17 cellular contexts compared by ENCODE assay signal in genomic region chr19:41926861-41927809, GRCh38. TPM values are rescaled to one million over a fixed set of nuclear protein-coding genes. Genes with fewer than 3 reads are reported as not detected.
DNase-seq lines count a peak whose midpoint lies in the region; ATAC-seq and TF ChIP-seq lines count a peak whose summit lies in the region.
"Had no signal": no experiment of that assay in that cellular context is flagged by ENCODE, and none has a peak within 500 bp of the region (broad histone marks: within the 10 kb centered on the region; RNA-seq: fewer than 3 reads in every experiment).

No MANE protein-coding gene starts in this region.

- TF ChIP-seq CTCF in DND-41 (IDR thresholded peaks at IDR 0.05; ENCODE audit: borderline replicate concordance, extremely low read depth, low read length, poor library complexity, severe bottlenecking) (no peak), colonic mucosa (IDR thresholded peaks at IDR 0.05) (no peak), endodermal cell (conservative IDR thresholded peaks at IDR 0.05) (no peak)

- H3K36me3 Mint-ChIP-seq in endodermal cell (ENCODE audit: low read depth): no peaks in the 10 kb centered on the region
- H3K36me3 Mint-ChIP-seq: activated naive CD4-positive, alpha-beta T cell treated with anti-CD3 and anti-CD28 coated beads, Interleukin-2, amount 50 U/mL, for 72 hours had no signal

- peaks cover 6% of the 10 kb centered on the region for H3K79me2 ChIP-seq in DND-41 (ENCODE audit: insufficient read depth, low read length)

- in situ Hi-C loops in ACHN (cut with HindIII; ENCODE audit: low pct_ligation_motif_present, low pct_unique_long_range_greater_than_20kb, low sequenced_read_pairs): no loop called here

- H3K27me3 ChIP-seq in DND-41 (ENCODE audit: insufficient read depth, low read length, poor library complexity): no peaks in the 10 kb centered on the region
- H3K27me3 ChIP-seq in HUES6 (ENCODE audit: control insufficient read depth, insufficient read depth, low read length): peaks cover 95% of the 10 kb centered on the region
- peaks cover 26% of the 10 kb centered on the region for H3K27me3 ChIP-seq in colonic mucosa
- peaks cover 97% of the 10 kb centered on the region for H3K27me3 ChIP-seq in endodermal cell (ENCODE audit: control insufficient read depth, insufficient read depth, low read length, poor library complexity, severe bottlenecking)

- ATAC-seq in DND-41 (ENCODE audit: insufficient read depth, low read depth): no peak
- ATAC-seq: sciatic nerve had no signal

- intact Hi-C loops in colonic mucosa (cut with DNase I): no loop called here

- no peak for DNase-seq in DND-41
- no peak for DNase-seq in colonic mucosa
- DNase-seq in retina: peak; percentile 26
- DNase-seq in NCI-H345 (lab: John Stamatoyannopoulos, UW): no peak
- DNase-seq in endodermal cell: no peak
- no peak for DNase-seq in ACHN
- DNase-seq: activated CD8-positive, alpha-beta T cell treated with anti-CD3 and anti-CD28 coated beads, Interleukin-2, amount 10 ng/mL, durations not matched to agents 7 days and 5 days; activated T-cell treated with anti-CD3 and anti-CD28 coated beads, Interleukin-2, amount 50 U/mL, for 72 hours; dorsolateral prefrontal cortex; NCI-H1694 treated with DMSO at 0.1 percent for 48 hours; NCI-H446 treated with DMSO at 0.1 percent for 48 hours; stimulated activated CD4-positive, alpha-beta T cell treated with anti-CD3 and anti-CD28 coated beads, Interleukin-1b, Interleukin-23, amount 100 ng/mL, for 48 hours had no signal

- H3K27ac ChIP-seq in DND-41 (ENCODE audit: low read length): no peak overlapping the region
- H3K27ac ChIP-seq in HUES6 (ENCODE audit: low read depth, low read length): no peak overlapping the region
- no peak overlapping the region for H3K27ac ChIP-seq in colonic mucosa
- H3K27ac ChIP-seq in endodermal cell (ENCODE audit: low read depth, low read length): no peak overlapping the region
- H3K27ac ChIP-seq: dorsolateral prefrontal cortex had no signal

- H3K4me1 ChIP-seq in DND-41 (ENCODE audit: insufficient read depth, low read length): peaks cover 32% of the 10 kb centered on the region
- H3K4me1 ChIP-seq in HUES6 (ENCODE audit: control insufficient read depth, insufficient read depth, low read length): peaks cover 18% of the 10 kb centered on the region
- peaks cover 5% of the 10 kb centered on the region for H3K4me1 ChIP-seq in colonic mucosa
- H3K4me1 ChIP-seq in endodermal cell (ENCODE audit: control insufficient read depth, insufficient read depth, low read length): no peaks in the 10 kb centered on the region

- no peak overlapping the region for H2AFZ ChIP-seq in DND-41 (ENCODE audit: low read depth, low read length)

- H3K36me3 ChIP-seq in DND-41 (ENCODE audit: insufficient read depth, low read length) (peaks cover 5% of the 10 kb centered on the region; the same call in 1 of the 2 replicates), HUES6 (ENCODE audit: control insufficient read depth, insufficient read depth, low read length) (no peaks in the 10 kb centered on the region), colonic mucosa (no peaks in the 10 kb centered on the region), endodermal cell (ENCODE audit: control insufficient read depth, insufficient read depth, low read length) (no peaks in the 10 kb centered on the region)

- peaks cover 9% of the 10 kb centered on the region; the same call in 1 of the 2 replicates for H4K20me1 ChIP-seq in DND-41 (ENCODE audit: insufficient read depth, low read length)

- peaks cover 8% of the 10 kb centered on the region for H3K9me3 Mint-ChIP-seq in endodermal cell
- H3K9me3 Mint-ChIP-seq: activated naive CD4-positive, alpha-beta T cell treated with anti-CD3 and anti-CD28 coated beads, Interleukin-2, amount 50 U/mL, for 72 hours; activated T-cell treated with anti-CD3 and anti-CD28 coated beads, Interleukin-2, amount 50 U/mL, for 72 hours had no signal

- H3K9ac ChIP-seq in DND-41 (ENCODE audit: low read depth, low read length): peak overlapping the region; percentile 16; the same call in 1 of the 2 replicates
- H3K9ac ChIP-seq in HUES6 (ENCODE audit: low read length): no peak overlapping the region
- H3K9ac ChIP-seq in colonic mucosa (ENCODE audit: low read depth in 2 of 2, low read length in 2 of 2): no peak overlapping the region
- H3K9ac ChIP-seq in endodermal cell (ENCODE audit: extremely low read depth, low read length, poor library complexity, severe bottlenecking): no peak overlapping the region

- peak overlapping the region; percentile 90 for H3K4me2 ChIP-seq in DND-41 (ENCODE audit: insufficient read depth, low read length)

- no peak overlapping the region for H3K4me3 Mint-ChIP-seq in endodermal cell
- H3K4me3 Mint-ChIP-seq: T-helper 17 cell had no signal

- 40 to 42% methylated on average over 9 to 16 of the region's 16 CpGs for WGBS in endodermal cell (ENCODE audit: insufficient coverage in 1 of 2, insufficient read length in 1 of 2), 2 experiments

- H3K27me3 Mint-ChIP-seq in endodermal cell (ENCODE audit: insufficient read depth): peaks cover 52% of the 10 kb centered on the region

- H3K4me3 ChIP-seq in DND-41 (ENCODE audit: low read depth in 1 of 2, low read length in 2 of 2) (peak overlapping the region in 1 of 2 experiments; percentile 84; a peak in 3 of 4 replicates), HUES6 (ENCODE audit: low read depth, low read length) (peak overlapping the region; percentile 32), colonic mucosa (peak overlapping the region; percentile 42), endodermal cell (ENCODE audit: low read length) (no peak overlapping the region)

- H3K27ac Mint-ChIP-seq in endodermal cell: no peak overlapping the region
- H3K27ac Mint-ChIP-seq: activated CD8-positive, alpha-beta T cell treated with anti-CD3 and anti-CD28 coated beads, Interleukin-2, amount 10 ng/mL, durations not matched to agents 7 days and 5 days; activated naive CD4-positive, alpha-beta T cell treated with anti-CD3 and anti-CD28 coated beads, Interleukin-2, amount 50 U/mL, for 72 hours; activated T-cell treated with anti-CD3 and anti-CD28 coated beads, Interleukin-2, amount 50 U/mL, for 72 hours; T-helper 17 cell had no signal

- peaks cover 23% of the 10 kb centered on the region for H3K4me1 Mint-ChIP-seq in endodermal cell

- H3K9me3 ChIP-seq in DND-41 (ENCODE audit: insufficient read depth, low read length, severe bottlenecking) (no peaks in the 10 kb centered on the region), HUES6 (ENCODE audit: control insufficient read depth, insufficient read depth, low read depth, low read length) (no peaks in the 10 kb centered on the region), colonic mucosa (no peaks in the 10 kb centered on the region), endodermal cell (ENCODE audit: control insufficient read depth, low read length) (peaks cover 5% of the 10 kb centered on the region)

RNA-seq across cellular contexts. Expression of gene ERFL, which starts 1.1 kb away (rescaled TPM):
- total RNA-seq in colonic mucosa: under 1 TPM; 0.42 to 0.47 TPM
- under 1 TPM; 0.13 to 0.53 TPM for total RNA-seq in endodermal cell
- 0.25 TPM for polyA plus RNA-seq in endodermal cell (2013, experiment 1 of 2)
- polyA plus RNA-seq in endodermal cell (2013, experiment 2 of 2): 0.29 TPM
- total RNA-seq: MCF 10A had no signal

RNA-seq across cellular contexts. Expression of gene RABAC1, which starts 32.0 kb away (rescaled TPM):
- total RNA-seq in colonic mucosa (100 to 1,000 TPM; 172 to 197 TPM), endodermal cell (100 to 1,000 TPM; 114 to 122 TPM)
- polyA plus RNA-seq in endodermal cell (2013, experiment 1 of 2): 91.4 TPM
- 79.9 TPM for polyA plus RNA-seq in endodermal cell (2013, experiment 2 of 2)

RNA-seq across cellular contexts. Expression of gene ARHGEF1, which starts 44.2 kb away (rescaled TPM):
- total RNA-seq in colonic mucosa (10 to 100 TPM; 64.1 to 98.7 TPM), endodermal cell (100 to 1,000 TPM in 1 of 2 donors, 10 to 100 TPM in 1; 89.9 to 116 TPM)
- polyA plus RNA-seq in endodermal cell (2013, experiment 1 of 2): 48.7 TPM
- polyA plus RNA-seq in endodermal cell (2013, experiment 2 of 2): 35.1 TPM

RNA-seq across cellular contexts. Expression of gene CD79A, which starts 50.1 kb away (rescaled TPM):
- total RNA-seq in colonic mucosa: 1 to 10 TPM; 3.5 to 3.8 TPM
- not detected for total RNA-seq in endodermal cell
- polyA plus RNA-seq in endodermal cell (2013, experiment 1 of 2): 0.43 TPM
- polyA plus RNA-seq in endodermal cell (2013, experiment 2 of 2): 0.58 TPM
- total RNA-seq: MCF 10A had no signal
